ENCODE assay signal across 21 cellular contexts in genomic region chr4:53098681-53099121, GRCh38.
DNase-seq lines count a peak whose midpoint lies in the region; ATAC-seq and TF ChIP-seq lines count a peak whose summit lies in the region.
"Had no signal": no experiment of that assay in that cellular context is flagged by ENCODE, and none has a peak within 500 bp of the region (broad histone marks: within the 10 kb centered on the region; RNA-seq: fewer than 3 reads in every experiment).

No MANE protein-coding gene starts in this region.

- WGBS in smooth muscle cell (ENCODE audit: low lambda C conversion rate), result 10% methylated on average over 2 of the region's 2 CpGs

- no peaks in the 10 kb centered on the region for H3K79me2 ChIP-seq in smooth muscle cell (ENCODE audit: low read depth)

- no peak overlapping the region for H3K4me3 Mint-ChIP-seq in activated T-cell treated with anti-CD3 and anti-CD28 coated beads, Interleukin-2, amount 50 U/mL, for 72 hours
- no peak overlapping the region for H3K4me3 Mint-ChIP-seq in stimulated activated memory B cell treated with anti-CD40 and anti-IgM and Interleukin-4, amounts not matched to agents 10 μg/mL and 1 μg/mL and 100 μg/mL, for 72 hours
- H3K4me3 Mint-ChIP-seq: activated naive CD4-positive, alpha-beta T cell treated with anti-CD3 and anti-CD28 coated beads for 36 hours; brain; CD4-positive, alpha-beta T cell had no signal

- H3K27ac Mint-ChIP-seq in activated T-cell treated with anti-CD3 and anti-CD28 coated beads, Interleukin-2, amount 50 U/mL, for 72 hours, result no peak overlapping the region
- H3K27ac Mint-ChIP-seq in stimulated activated memory B cell treated with anti-CD40 and anti-IgM and Interleukin-4, amounts not matched to agents 10 μg/mL and 1 μg/mL and 100 μg/mL, for 72 hours, result no peak overlapping the region
- H3K27ac Mint-ChIP-seq: activated naive CD4-positive, alpha-beta T cell treated with anti-CD3 and anti-CD28 coated beads for 36 hours; brain; CD4-positive, alpha-beta T cell had no signal

- peak overlapping the region; percentile 82 for H3K9ac ChIP-seq in smooth muscle cell (ENCODE audit: low read depth)
- H3K9ac ChIP-seq: KMS-11 had no signal

- no peaks in the 10 kb centered on the region for H3K27me3 Mint-ChIP-seq in activated T-cell treated with anti-CD3 and anti-CD28 coated beads, Interleukin-2, amount 50 U/mL, for 72 hours (ENCODE audit: low read depth)
- H3K27me3 Mint-ChIP-seq in stimulated activated memory B cell treated with anti-CD40 and anti-IgM and Interleukin-4, amounts not matched to agents 10 μg/mL and 1 μg/mL and 100 μg/mL, for 72 hours, result no peaks in the 10 kb centered on the region
- H3K27me3 Mint-ChIP-seq: brain; CD4-positive, alpha-beta T cell had no signal

- peak overlapping the region; percentile 74 for H3K4me2 ChIP-seq in smooth muscle cell
- H3K4me2 ChIP-seq: KMS-11 had no signal

- H3K4me3 ChIP-seq in fibroblast of the aortic adventitia (ENCODE audit: low read depth, low read length) (no peak overlapping the region), smooth muscle cell (no peak overlapping the region)
- H3K4me3 ChIP-seq: left ventricle myocardium inferior, uterus had no signal

- H3K4me1 Mint-ChIP-seq in activated T-cell treated with anti-CD3 and anti-CD28 coated beads, Interleukin-2, amount 50 U/mL, for 72 hours (ENCODE audit: low read depth), result peaks cover 26% of the 10 kb centered on the region
- H3K4me1 Mint-ChIP-seq in stimulated activated memory B cell treated with anti-CD40 and anti-IgM and Interleukin-4, amounts not matched to agents 10 μg/mL and 1 μg/mL and 100 μg/mL, for 72 hours, result peaks cover 9% of the 10 kb centered on the region
- H3K4me1 Mint-ChIP-seq: brain had no signal

- H3K4me1 ChIP-seq in smooth muscle cell (ENCODE audit: low read depth), result peaks cover 15% of the 10 kb centered on the region
- H3K4me1 ChIP-seq: uterus had no signal

- peaks cover 7 to 8% of the 10 kb centered on the region in 2 donors for H3K9me3 Mint-ChIP-seq in activated T-cell treated with anti-CD3 and anti-CD28 coated beads, Interleukin-2, amount 50 U/mL, for 72 hours
- peaks cover 14% of the 10 kb centered on the region for H3K9me3 Mint-ChIP-seq in stimulated activated memory B cell treated with anti-CD40 and anti-IgM and Interleukin-4, amounts not matched to agents 10 μg/mL and 1 μg/mL and 100 μg/mL, for 72 hours

- peaks cover 15 to 20% of the 10 kb centered on the region in 2 donors for H3K36me3 Mint-ChIP-seq in activated T-cell treated with anti-CD3 and anti-CD28 coated beads, Interleukin-2, amount 50 U/mL, for 72 hours (ENCODE audit: insufficient read depth in 2 of 2)
- H3K36me3 Mint-ChIP-seq in stimulated activated memory B cell treated with anti-CD40 and anti-IgM and Interleukin-4, amounts not matched to agents 10 μg/mL and 1 μg/mL and 100 μg/mL, for 72 hours, result peaks cover 66% of the 10 kb centered on the region

- H3F3A ChIP-seq in smooth muscle cell (ENCODE audit: low read depth), result peaks cover 32% of the 10 kb centered on the region

- no peak overlapping the region for H2AFZ ChIP-seq in smooth muscle cell (ENCODE audit: low read depth)

- no peaks in the 10 kb centered on the region for H4K20me1 ChIP-seq in smooth muscle cell (ENCODE audit: low read depth)

- peak overlapping the region; percentile 97 for H3K27ac ChIP-seq in smooth muscle cell (ENCODE audit: low read depth)
- H3K27ac ChIP-seq: HL-60, KMS-11, left ventricle myocardium inferior, uterus had no signal

- no peak for DNase-seq in activated T-cell treated with anti-CD3 and anti-CD28 coated beads, Interleukin-2, amount 50 U/mL, for 72 hours
- DNase-seq in activated T-cell treated with anti-CD3 and anti-CD28 coated beads for 4 hours (no peak), amniotic epithelial cell (ENCODE audit: low read depth) (peak; percentile 86), fibroblast of the aortic adventitia (ENCODE audit: low read depth) (peak; percentile 77), smooth muscle cell (lab: John Stamatoyannopoulos, UW; ENCODE audit: unreplicated experiment) (no peak), superior temporal gyrus (ENCODE audit: extremely low spot score) (no peak)
- DNase-seq: activated naive CD4-positive, alpha-beta T cell treated with anti-CD3 and anti-CD28 coated beads for 36 hours; CD4-positive, alpha-beta T cell; foreskin melanocyte; GOT3; left ventricle myocardium inferior; NCI-H1417 treated with DMSO at 0.1 percent for 48 hours; stimulated activated naive CD8-positive, alpha-beta T cell treated with anti-CD3 and anti-CD28 coated beads, Interleukin-15, Interleukin-2, amounts not matched to agents 100 U/mL and 50 U/mL, for 24 hours; T-helper 2 cell; uterus had no signal

- ATAC-seq in activated T-cell treated with anti-CD3 and anti-CD28 coated beads, Interleukin-2, amount 50 U/mL, for 72 hours (replicated peaks in 1 of 2), result peak; percentile 40 to 50
- no peak for ATAC-seq in GM21529 (IDR thresholded peaks at IDR 0.05; ENCODE audit: unreplicated experiment)
- no peak for ATAC-seq in stimulated activated memory B cell treated with anti-CD40 and anti-IgM and Interleukin-4, amounts not matched to agents 10 μg/mL and 1 μg/mL and 100 μg/mL, for 72 hours
- ATAC-seq: activated CD4-positive, CD25-positive, alpha-beta regulatory T cell treated with anti-CD3 and anti-CD28 coated beads, Interleukin-2, amount 50 U/mL, for 24 hours; stimulated activated naive CD8-positive, alpha-beta T cell treated with anti-CD3 and anti-CD28 coated beads, Interleukin-15, Interleukin-2, amounts not matched to agents 100 U/mL and 50 U/mL, for 24 hours had no signal

- TF ChIP-seq CTCF in fibroblast of the aortic adventitia (IDR thresholded peaks at IDR 0.05; ENCODE audit: insufficient read depth, low read length) (no peak), smooth muscle cell (IDR thresholded peaks at IDR 0.05; ENCODE audit: borderline replicate concordance, insufficient read depth, poor library complexity, severe bottlenecking) (no peak)

- H3K36me3 ChIP-seq in smooth muscle cell (ENCODE audit: low read depth), result no peaks in the 10 kb centered on the region
- H3K36me3 ChIP-seq: left ventricle myocardium inferior, uterus had no signal

- H3K27me3 ChIP-seq in smooth muscle cell (ENCODE audit: low read depth), result no peaks in the 10 kb centered on the region
- H3K27me3 ChIP-seq: uterus had no signal

- H3K9me3 ChIP-seq in smooth muscle cell (replicated peaks; ENCODE audit: low read depth), result no peaks in the 10 kb centered on the region
- H3K9me3 ChIP-seq: uterus had no signal

Comparison
In these comparisons a context has a peak if more than half of its experiments do, and no peak if none do; other contexts are left out.
1. ATAC-seq: peak in activated T-cell treated with anti-CD3 and anti-CD28 coated beads, Interleukin-2, amount 50 U/mL, for 72 hours (2 of 2); none in GM21529 (single experiment) and stimulated activated memory B cell treated with anti-CD40 and anti-IgM and Interleukin-4, amounts not matched to agents 10 μg/mL and 1 μg/mL and 100 μg/mL, for 72 hours (single experiment).
2. DNase-seq: peak in amniotic epithelial cell (single experiment) and fibroblast of the aortic adventitia (single experiment); none in activated T-cell treated with anti-CD3 and anti-CD28 coated beads, Interleukin-2, amount 50 U/mL, for 72 hours (0 of 2), activated T-cell treated with anti-CD3 and anti-CD28 coated beads for 4 hours (single experiment), smooth muscle cell (single experiment) and superior temporal gyrus (single experiment).